Comparison of ENCODE assay signal across 18 cellular contexts in genomic region chr1:88922214-88922613, GRCh38. TPM values are rescaled to one million over a fixed set of nuclear protein-coding genes. Genes with fewer than 3 reads are reported as not detected.
A peak's percentile ranks its signal among the peaks of the same experiment; 100 is the strongest.
DNase-seq lines count a peak whose midpoint lies in the region; ATAC-seq and TF ChIP-seq lines count a peak whose summit lies in the region.
"Had no signal": no experiment of that assay in that cellular context is flagged by ENCODE, and none has a peak within 500 bp of the region (broad histone marks: within the 10 kb centered on the region; RNA-seq: fewer than 3 reads in every experiment).

No MANE protein-coding gene starts in this region.

- H3K27me3 ChIP-seq in H7 (ENCODE audit: control insufficient read depth, insufficient read depth, low read length), result no peaks in the 10 kb centered on the region
- no peaks in the 10 kb centered on the region for H3K27me3 ChIP-seq in endodermal cell (ENCODE audit: control insufficient read depth, insufficient read depth, low read length, poor library complexity, severe bottlenecking)
- H3K27me3 ChIP-seq: BE2C had no signal

- H3K4me3 ChIP-seq in H7 (ENCODE audit: insufficient read depth, low read depth, low read length) (no peak overlapping the region), endodermal cell (ENCODE audit: low read length) (no peak overlapping the region)
- H3K4me3 ChIP-seq: HAP-1 had no signal

- peaks cover 54% of the 10 kb centered on the region for H3K36me3 Mint-ChIP-seq in endodermal cell (ENCODE audit: low read depth)

- DNase-seq in H7 (peak; percentile 4), NCI-H82 treated with DMSO at 0.1 percent for 48 hours (lab: John Stamatoyannopoulos, UW; ENCODE audit: unreplicated experiment) (peak; percentile 49), endodermal cell (peak; percentile 70)
- DNase-seq in activated effector memory CD4-positive, alpha-beta T cell treated with Interleukin-2 at 50 U/mL for 16 hours, result no peak
- DNase-seq: BE2C; CD8-positive, alpha-beta memory T cell; EL; MV-4-11; NCI-H1417; NCI-H187 treated with DMSO at 0.1 percent for 48 hours; NCI-H2171 treated with DMSO at 0.1 percent for 48 hours; NCI-H446 treated with DMSO at 0.1 percent for 48 hours; NCI-H774; SIG-M5 had no signal

- WGBS in endodermal cell (ENCODE audit: insufficient coverage in 1 of 2, insufficient read length in 1 of 2), 2 experiments, result 70 to 86% methylated on average over 2 to 3 of the region's 3 CpGs

- TF ChIP-seq CTCF in C4-2B (conservative IDR thresholded peaks at IDR 0.05) (peak; percentile 16), endodermal cell (conservative IDR thresholded peaks at IDR 0.05) (peak; percentile 55)

- H3K27ac ChIP-seq in C4-2B, result no peak overlapping the region
- H3K27ac ChIP-seq in endodermal cell (ENCODE audit: low read depth, low read length), result no peak overlapping the region

- peaks cover 41% of the 10 kb centered on the region for H3K9me3 ChIP-seq in endodermal cell (ENCODE audit: control insufficient read depth, low read length)
- H3K9me3 ChIP-seq: BE2C had no signal

- no peak overlapping the region for H3K27ac Mint-ChIP-seq in endodermal cell

- ATAC-seq in GM21526 (IDR thresholded peaks at IDR 0.05; ENCODE audit: low FRiP score, unreplicated experiment), result no peak
- ATAC-seq in GM21367 (IDR thresholded peaks at IDR 0.05; ENCODE audit: unreplicated experiment), result no peak

- peaks cover 30% of the 10 kb centered on the region for H3K4me1 Mint-ChIP-seq in endodermal cell
- H3K4me1 Mint-ChIP-seq: CD8-positive, alpha-beta memory T cell had no signal

- peaks cover 5% of the 10 kb centered on the region for H3K9me3 Mint-ChIP-seq in endodermal cell

- no peak overlapping the region for H3K4me3 Mint-ChIP-seq in endodermal cell
- H3K4me3 Mint-ChIP-seq: CD8-positive, alpha-beta memory T cell had no signal

- H3K36me3 ChIP-seq in H7 (replicated peaks; ENCODE audit: control insufficient read depth, insufficient read depth, low read length), result peaks cover 2% of the 10 kb centered on the region
- peaks cover 67% of the 10 kb centered on the region for H3K36me3 ChIP-seq in endodermal cell (ENCODE audit: control insufficient read depth, insufficient read depth, low read length)
- H3K36me3 ChIP-seq: BE2C had no signal

- H3K9ac ChIP-seq in endodermal cell (ENCODE audit: extremely low read depth, low read length, poor library complexity, severe bottlenecking), result no peak overlapping the region

- no peaks in the 10 kb centered on the region for H3K27me3 Mint-ChIP-seq in endodermal cell (ENCODE audit: insufficient read depth)
- H3K27me3 Mint-ChIP-seq: CD8-positive, alpha-beta memory T cell had no signal

- no peaks in the 10 kb centered on the region for H3K4me1 ChIP-seq in endodermal cell (ENCODE audit: control insufficient read depth, insufficient read depth, low read length)
- H3K4me1 ChIP-seq: BE2C, HAP-1 had no signal

RNA-seq across cellular contexts. Expression of gene GTF2B, which starts 30.8 kb away (rescaled TPM):
- 54.3 and 61.1 TPM in 2 replicates for total RNA-seq in H7 (2014; rRNA removed; shearing (Covaris generic))
- total RNA-seq in endodermal cell, result 10 to 100 TPM; 18.6 to 19.9 TPM
- polyA plus RNA-seq in endodermal cell (2013, experiment 1 of 2), result 31.8 TPM
- 32.1 TPM for polyA plus RNA-seq in endodermal cell (2013, experiment 2 of 2)
